In the genomic region with DNA sequence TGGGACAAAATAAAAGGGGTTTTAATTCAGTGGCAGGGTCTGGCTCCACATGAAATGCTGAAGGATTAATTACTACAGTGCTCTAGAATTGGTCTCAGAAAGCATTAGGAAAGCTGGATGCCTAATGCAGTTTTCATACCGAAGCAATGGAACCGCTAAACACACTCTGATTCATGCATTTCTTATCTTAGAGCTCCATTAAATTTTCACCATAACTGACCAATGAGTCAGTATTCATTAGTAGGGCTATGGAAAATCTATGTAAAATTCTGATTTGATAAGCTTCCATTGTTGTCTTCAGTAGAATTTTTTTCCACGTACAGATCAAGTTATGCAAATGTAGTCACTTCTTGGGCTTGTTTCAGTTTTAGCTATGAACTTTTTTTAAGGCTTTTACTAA, we compare ENCODE assay signal across 14 cellular contexts.
DNase-seq lines count a peak whose midpoint lies in the region; ATAC-seq and TF ChIP-seq lines count a peak whose summit lies in the region.
"Had no signal": no experiment of that assay in that cellular context is flagged by ENCODE, and none has a peak within 500 bp of the region (broad histone marks: within the 10 kb centered on the region; RNA-seq: fewer than 3 reads in every experiment).

No MANE protein-coding gene starts in this region.

- H3K27ac Mint-ChIP-seq in HFFc6: peak overlapping the region; percentile 81
- H3K27ac Mint-ChIP-seq in effector memory CD8-positive, alpha-beta T cell: no peak overlapping the region
- H3K27ac Mint-ChIP-seq: activated naive CD8-positive, alpha-beta T cell treated with anti-CD3 and anti-CD28 coated beads for 36 hours; nephron progenitor cell had no signal

- no peaks in the 10 kb centered on the region for H3K36me3 ChIP-seq in ACC112 (ENCODE audit: insufficient read depth, low read length)
- no peaks in the 10 kb centered on the region for H3K36me3 ChIP-seq in ascending aorta

- H3K27me3 ChIP-seq in ACC112 (ENCODE audit: insufficient read depth, low read length): no peaks in the 10 kb centered on the region
- H3K27me3 ChIP-seq in ascending aorta: no peaks in the 10 kb centered on the region
- H3K27me3 ChIP-seq: BLaER1 had no signal

- H3K79me2 ChIP-seq in ACC112 (ENCODE audit: control insufficient read depth, insufficient read depth, low read length, unreplicated experiment): no peaks in the 10 kb centered on the region

- H3K9me3 ChIP-seq in ascending aorta: no peaks in the 10 kb centered on the region

- H3K4me3 Mint-ChIP-seq in HFFc6: peak overlapping the region; percentile 79
- no peak overlapping the region for H3K4me3 Mint-ChIP-seq in effector memory CD8-positive, alpha-beta T cell
- H3K4me3 Mint-ChIP-seq: activated naive CD8-positive, alpha-beta T cell treated with anti-CD3 and anti-CD28 coated beads for 36 hours; nephron progenitor cell had no signal

- H3K27me3 Mint-ChIP-seq in HFFc6 (ENCODE audit: insufficient read depth): no peaks in the 10 kb centered on the region; the same call in 1 of the 2 replicates
- H3K27me3 Mint-ChIP-seq in effector memory CD8-positive, alpha-beta T cell: no peaks in the 10 kb centered on the region
- H3K27me3 Mint-ChIP-seq: activated naive CD8-positive, alpha-beta T cell treated with anti-CD3 and anti-CD28 coated beads for 36 hours had no signal

- peak overlapping the region; percentile 50 for H3K4me3 ChIP-seq in ACC112 (ENCODE audit: low read depth, low read length)
- H3K4me3 ChIP-seq in ascending aorta: peak overlapping the region in 1 of 2 donors; percentile 27
- H3K4me3 ChIP-seq: BLaER1 had no signal

- no peak for TF ChIP-seq CTCF in HFFc6 (IDR thresholded peaks at IDR 0.05)
- no peak for TF ChIP-seq CTCF in ascending aorta (IDR thresholded peaks at IDR 0.05)

- DNase-seq in HFFc6: peak; percentile 90
- no peak for DNase-seq in ascending aorta (ENCODE audit: low spot score in 2 of 2)
- DNase-seq in hepatic stellate cell (ENCODE audit: low spot score): peak; percentile 38
- no peak for DNase-seq in hypothalamus (lab: John Stamatoyannopoulos, UW)
- no peak for DNase-seq in effector memory CD8-positive, alpha-beta T cell
- DNase-seq in SKM-1 treated with dmso at 0.1 percent for 144 hours (lab: John Stamatoyannopoulos, UW; ENCODE audit: unreplicated experiment): no peak
- DNase-seq: activated naive CD8-positive, alpha-beta T cell treated with anti-CD3 and anti-CD28 coated beads for 36 hours; head of caudate nucleus; NCI-H1105; NCI-H446 treated with DMSO at 0.1 percent for 48 hours; nephron progenitor cell had no signal

- H2AFZ ChIP-seq in ACC112 (ENCODE audit: low read length, unreplicated experiment): peak overlapping the region; percentile 39

- no peak for ATAC-seq in GM21529 (IDR thresholded peaks at IDR 0.05; ENCODE audit: unreplicated experiment)
- no peak for ATAC-seq in effector memory CD8-positive, alpha-beta T cell (replicated peaks)

- no peaks in the 10 kb centered on the region for H3K9me3 Mint-ChIP-seq in HFFc6
- no peaks in the 10 kb centered on the region for H3K9me3 Mint-ChIP-seq in effector memory CD8-positive, alpha-beta T cell

- peaks cover 21% of the 10 kb centered on the region for H3K4me1 Mint-ChIP-seq in HFFc6 (ENCODE audit: low read depth)
- peaks cover 13 to 27% of the 10 kb centered on the region in 2 donors for H3K4me1 Mint-ChIP-seq in effector memory CD8-positive, alpha-beta T cell (ENCODE audit: low read depth in 2 of 2)
- H3K4me1 Mint-ChIP-seq: nephron progenitor cell had no signal

- H3K4me1 ChIP-seq in ACC112 (ENCODE audit: control insufficient read depth, insufficient read depth, low read length, unreplicated experiment) (peaks cover 12% of the 10 kb centered on the region), ascending aorta (peaks cover 0 to 3% of the 10 kb centered on the region in 2 donors)
- H3K4me1 ChIP-seq: BLaER1 had no signal

- H3K27ac ChIP-seq in ACC112 (ENCODE audit: low read depth, low read length) (0 out of 2 replicates have a peak overlapping the region, but pooled peaks have one; percentile 19), ascending aorta (peak overlapping the region; percentile 16 to 22)
- H3K27ac ChIP-seq: BLaER1 had no signal

- intact Hi-C loops in ascending aorta (cut with DNase I): loop anchor here (10.0 kb wide), 2 partner anchors 224 to 966 kb away; no protein-coding TSS in a partner anchor

- H3K36me3 Mint-ChIP-seq in HFFc6 (ENCODE audit: low read depth): no peaks in the 10 kb centered on the region
- H3K36me3 Mint-ChIP-seq in effector memory CD8-positive, alpha-beta T cell (ENCODE audit: insufficient read depth): peaks cover 45% of the 10 kb centered on the region

Comparison
In these comparisons a context has a peak if more than half of its experiments do, and no peak if none do; other contexts are left out.
1. DNase-seq: peak in HFFc6 (single experiment) and hepatic stellate cell (single experiment); none in ascending aorta (0 of 2), hypothalamus (0 of 51), effector memory CD8-positive, alpha-beta T cell (0 of 3) and SKM-1 treated with dmso at 0.1 percent for 144 hours (single experiment).